In genomic region chr2:206840999-206841398, GRCh38 we compare ENCODE assay signal across 32 cellular contexts.
DNase-seq lines count a peak whose midpoint lies in the region; ATAC-seq, FAIRE-seq and TF ChIP-seq lines count a peak whose summit lies in the region.
"Had no signal": no experiment of that assay in that cellular context is flagged by ENCODE, and none has a peak within 500 bp of the region (broad histone marks: within the 10 kb centered on the region; RNA-seq: fewer than 3 reads in every experiment).

No MANE protein-coding gene starts in this region.

- no peak overlapping the region for H2AFZ ChIP-seq in keratinocyte (ENCODE audit: control insufficient read depth, low read length)
- H2AFZ ChIP-seq: PC-9 had no signal

- H3K27ac ChIP-seq in keratinocyte (ENCODE audit: control insufficient read depth, insufficient read depth, low read length): no peak overlapping the region
- no peak overlapping the region for H3K27ac ChIP-seq in vagina
- H3K27ac ChIP-seq: BLaER1 treated with 17β-estradiol and CSF1 and Interleukin-3, amounts not matched to agents 10 nM and 100 nM; esophagus squamous epithelium; pancreas; PC-9; upper lobe of right lung had no signal

- no peaks in the 10 kb centered on the region for H3K9me3 ChIP-seq in Caco-2
- H3K9me3 ChIP-seq in keratinocyte (ENCODE audit: control insufficient read depth, low read depth, low read length): no peaks in the 10 kb centered on the region
- H3K9me3 ChIP-seq in vagina: no peaks in the 10 kb centered on the region
- H3K9me3 ChIP-seq: esophagus squamous epithelium, pancreas, upper lobe of right lung had no signal

- no TSS peak for BruUV-seq in Caco-2 (replicated peaks; lab: Mats Ljungman, UMichigan)

- peaks cover 9% of the 10 kb centered on the region for H3K27me3 Mint-ChIP-seq in Caco-2 (ENCODE audit: insufficient read depth, unreplicated experiment)
- no peaks in the 10 kb centered on the region for H3K27me3 Mint-ChIP-seq in WTC11 (ENCODE audit: low read depth)
- H3K27me3 Mint-ChIP-seq: activated naive CD4-positive, alpha-beta T cell treated with anti-CD3 and anti-CD28 coated beads, Interleukin-2, amount 50 U/mL, for 24 hours; activated T-helper 17 cell treated with anti-CD3 and anti-CD28 coated beads, Interleukin-2, amount 50 U/mL, for 72 hours had no signal

- no peaks in the 10 kb centered on the region for H3K79me2 ChIP-seq in keratinocyte (ENCODE audit: control insufficient read depth, insufficient read depth, low read length)

- intact Hi-C loops in Caco-2 (cut with micrococcal nuclease; ENCODE audit: unreplicated experiment) (loop anchor here (1.0 kb wide), 1 partner anchor 41 kb away; no protein-coding TSS in a partner anchor), vagina (cut with DNase I) (no loop called here)

- TF ChIP-seq CTCF in Caco-2 (IDR thresholded peaks at IDR 0.05; ENCODE audit: insufficient read depth in 1 of 2, low read depth in 1 of 2, low read length in 1 of 2, severe bottlenecking in 1 of 2, unreplicated experiment in 1 of 2) (peak; percentile 22 to 62), WTC11 (IDR thresholded peaks at IDR 0.05) (no peak), keratinocyte (optimal IDR thresholded peaks at IDR 0.05 in 1 of 3, IDR thresholded peaks at IDR 0.05 in 1 of 3, conservative IDR thresholded peaks at IDR 0.05 in 1 of 3; ENCODE audit: extremely low read depth in 1 of 3, insufficient read depth in 2 of 3, low read length in 3 of 3) (peak; percentile 6 to 10 (median 7)), vagina (IDR thresholded peaks at IDR 0.05) (no peak)

- H3K36me3 Mint-ChIP-seq in Caco-2 (ENCODE audit: insufficient read depth, unreplicated experiment) (no peaks in the 10 kb centered on the region), WTC11 (no peaks in the 10 kb centered on the region)
- H3K36me3 Mint-ChIP-seq: activated naive CD4-positive, alpha-beta T cell treated with anti-CD3 and anti-CD28 coated beads, Interleukin-2, amount 50 U/mL, for 24 hours; brain; immature natural killer cell had no signal

- H3K4me3 ChIP-seq in Caco-2 (ENCODE audit: low read depth, low read length) (no peak overlapping the region), H7 (ENCODE audit: insufficient read depth, low read depth, low read length) (no peak overlapping the region), keratinocyte (ENCODE audit: control insufficient read depth in 2 of 3, extremely low read depth in 1 of 3, insufficient read depth in 2 of 3, low read depth in 1 of 3, low read length in 3 of 3) (no peak overlapping the region), vagina (no peak overlapping the region)
- H3K4me3 ChIP-seq: BLaER1 treated with 17β-estradiol and CSF1 and Interleukin-3, amounts not matched to agents 10 nM and 100 nM; esophagus squamous epithelium; pancreas; PC-9; upper lobe of right lung had no signal

- POLR2A ChIA-PET in Caco-2 (lab: Charles Lee) (no interaction called here), WTC11 (lab: Charles Lee) (no interaction called here)

- FAIRE-seq in keratinocyte (lab: Jason Lieb, UNC) (no peak), GM12891 (lab: Jason Lieb, UNC) (no peak)
- FAIRE-seq: small intestine had no signal

- dilution Hi-C loops in keratinocyte (cut with MboI; ENCODE audit: extremely low pct_ligation_motif_present, low sequenced_read_pairs): no loop called here

- H3K36me3 ChIP-seq in Caco-2 (ENCODE audit: control insufficient read depth, insufficient read depth, low read length): no peaks in the 10 kb centered on the region
- no peaks in the 10 kb centered on the region for H3K36me3 ChIP-seq in H7 (replicated peaks; ENCODE audit: control insufficient read depth, insufficient read depth, low read length)
- no peaks in the 10 kb centered on the region for H3K36me3 ChIP-seq in keratinocyte (ENCODE audit: control insufficient read depth in 2 of 2, extremely low read depth in 1 of 2, insufficient read depth in 2 of 2, low read length in 2 of 2)
- no peaks in the 10 kb centered on the region for H3K36me3 ChIP-seq in vagina
- H3K36me3 ChIP-seq: BLaER1 treated with 17β-estradiol and CSF1 and Interleukin-3, amounts not matched to agents 10 nM and 100 nM; esophagus squamous epithelium; pancreas; upper lobe of right lung had no signal

- H3K27ac Mint-ChIP-seq in Caco-2 (ENCODE audit: unreplicated experiment): no peak overlapping the region
- no peak overlapping the region for H3K27ac Mint-ChIP-seq in WTC11
- H3K27ac Mint-ChIP-seq: activated naive CD4-positive, alpha-beta T cell treated with anti-CD3 and anti-CD28 coated beads, Interleukin-2, amount 50 U/mL, for 24 hours; activated T-helper 17 cell treated with anti-CD3 and anti-CD28 coated beads, Interleukin-2, amount 50 U/mL, for 72 hours; brain; immature natural killer cell; memory B cell had no signal

- H3K9ac ChIP-seq in keratinocyte (ENCODE audit: control insufficient read depth, extremely low read depth, insufficient read depth, low read length): no peak overlapping the region
- H3K9ac ChIP-seq: BLaER1 treated with 17β-estradiol and CSF1 and Interleukin-3, amounts not matched to agents 10 nM and 100 nM had no signal

- H3K9me1 ChIP-seq in keratinocyte (ENCODE audit: control insufficient read depth, extremely low read depth, insufficient read depth, low read length): no peaks in the 10 kb centered on the region

- no peak overlapping the region for H3K4me2 ChIP-seq in keratinocyte (ENCODE audit: control insufficient read depth, extremely low read depth, insufficient read depth, low read depth, low read length)
- H3K4me2 ChIP-seq: BLaER1 treated with 17β-estradiol and CSF1 and Interleukin-3, amounts not matched to agents 10 nM and 100 nM; PC-9 had no signal

- ATAC-seq in WTC11 (peak; percentile 98), HG03175 (IDR thresholded peaks at IDR 0.05; ENCODE audit: unreplicated experiment) (no peak)
- ATAC-seq: activated T-helper 17 cell treated with anti-CD3 and anti-CD28 coated beads, Interleukin-2, amount 50 U/mL, for 72 hours; left colon; pancreas; Right ventricle myocardium inferior; stimulated activated naive CD8-positive, alpha-beta T cell treated with anti-CD3 and anti-CD28 coated beads, Interleukin-15, Interleukin-2, amounts not matched to agents 100 U/mL and 50 U/mL, for 24 hours; upper lobe of right lung had no signal

- H3K4me1 ChIP-seq in Caco-2 (no peaks in the 10 kb centered on the region), keratinocyte (ENCODE audit: control insufficient read depth, extremely low read depth, insufficient read depth, low read length) (no peaks in the 10 kb centered on the region), vagina (no peaks in the 10 kb centered on the region)
- H3K4me1 ChIP-seq: BLaER1 treated with 17β-estradiol and CSF1 and Interleukin-3, amounts not matched to agents 10 nM and 100 nM; esophagus squamous epithelium; pancreas; upper lobe of right lung had no signal

- TF ChIP-seq POLR2A in GM12891 (IDR thresholded peaks at IDR 0.05; ENCODE audit: low read depth, low read length) (no peak), vagina (IDR thresholded peaks at IDR 0.05) (no peak)

- CTCF ChIA-PET in Caco-2 (lab: Charles Lee): interaction anchor here (0.9 to 1.0 kb wide), 3 partner anchors 9 to 41 kb away, joined by 3 to 4 read pairs (median 3); no protein-coding TSS in a partner anchor
- CTCF ChIA-PET in WTC11 (lab: Charles Lee): interaction anchor here (0.6 to 3.5 kb wide), 15 partner anchors 9 to 593 kb away, joined by 3 to 26 read pairs (median 4); no protein-coding TSS in a partner anchor

- H3K4me3 Mint-ChIP-seq in Caco-2 (ENCODE audit: unreplicated experiment) (no peak overlapping the region), WTC11 (no peak overlapping the region)
- H3K4me3 Mint-ChIP-seq: activated naive CD4-positive, alpha-beta T cell treated with anti-CD3 and anti-CD28 coated beads, Interleukin-2, amount 50 U/mL, for 24 hours; activated T-helper 17 cell treated with anti-CD3 and anti-CD28 coated beads, Interleukin-2, amount 50 U/mL, for 72 hours; brain; immature natural killer cell; memory B cell had no signal

- no peaks in the 10 kb centered on the region for H3K27me3 ChIP-seq in Caco-2 (replicated peaks; ENCODE audit: control insufficient read depth, insufficient read depth, low read length)
- no peaks in the 10 kb centered on the region for H3K27me3 ChIP-seq in H7 (ENCODE audit: control insufficient read depth, insufficient read depth, low read length)
- no peaks in the 10 kb centered on the region for H3K27me3 ChIP-seq in keratinocyte (ENCODE audit: control insufficient read depth, extremely low read depth, insufficient read depth, low read length)
- H3K27me3 ChIP-seq in vagina: no peaks in the 10 kb centered on the region
- H3K27me3 ChIP-seq: BLaER1 treated with 17β-estradiol and CSF1 and Interleukin-3, amounts not matched to agents 10 nM and 100 nM; esophagus squamous epithelium; pancreas; upper lobe of right lung had no signal

- no peaks in the 10 kb centered on the region for H3K4me1 Mint-ChIP-seq in Caco-2 (ENCODE audit: low read depth, unreplicated experiment)
- no peaks in the 10 kb centered on the region for H3K4me1 Mint-ChIP-seq in WTC11
- H3K4me1 Mint-ChIP-seq: activated naive CD4-positive, alpha-beta T cell treated with anti-CD3 and anti-CD28 coated beads, Interleukin-2, amount 50 U/mL, for 24 hours; activated T-helper 17 cell treated with anti-CD3 and anti-CD28 coated beads, Interleukin-2, amount 50 U/mL, for 72 hours; immature natural killer cell; memory B cell had no signal

- no peaks in the 10 kb centered on the region for H3K9me3 Mint-ChIP-seq in Caco-2 (ENCODE audit: unreplicated experiment)
- H3K9me3 Mint-ChIP-seq in WTC11: peaks cover 8% of the 10 kb centered on the region
- H3K9me3 Mint-ChIP-seq: activated naive CD4-positive, alpha-beta T cell treated with anti-CD3 and anti-CD28 coated beads, Interleukin-2, amount 50 U/mL, for 24 hours; activated T-helper 17 cell treated with anti-CD3 and anti-CD28 coated beads, Interleukin-2, amount 50 U/mL, for 72 hours; immature natural killer cell had no signal

- H4K20me1 ChIP-seq in keratinocyte (ENCODE audit: control insufficient read depth, extremely low read depth, insufficient read depth, low read length): no peaks in the 10 kb centered on the region
- H4K20me1 ChIP-seq: BLaER1 treated with 17β-estradiol and CSF1 and Interleukin-3, amounts not matched to agents 10 nM and 100 nM had no signal

- DNase-seq in Caco-2 (peak in 1 of 2 experiments; percentile 11), H7 (peak; percentile 30), WTC11 (ENCODE audit: low spot score) (no peak), keratinocyte (ENCODE audit: low read depth, low spot score) (no peak), GM12891 (ENCODE audit: insufficient read length, low spot score) (no peak), vagina (ENCODE audit: extremely low spot score in 2 of 2) (no peak), dedifferentiated amniotic fluid mesenchymal stem cell (ENCODE audit: extremely low spot score) (no peak)
- DNase-seq: activated CD4-positive, alpha-beta T cell treated with anti-CD3 and anti-CD28 coated beads for 4 hours; amniotic stem cell; dermis blood vessel endothelial cell; DMS79 treated with DMSO at 0.1 percent for 48 hours; esophagus squamous epithelium; immature natural killer cell; left colon; NCI-H1092 treated with DMSO at 0.1 percent for 48 hours; NCI-H1694 treated with DMSO at 0.1 percent for 48 hours; NCI-H2171 treated with DMSO at 0.1 percent for 48 hours; NCI-H510A treated with DMSO at 0.1 percent for 48 hours; NK-92 treated with Interleukin-12 subunit alpha and Interleukin-12 subunit beta, amount 100 ng/mL, for 24 hours; pancreas; PC-9; retina; small intestine; stimulated activated naive CD8-positive, alpha-beta T cell treated with anti-CD3 and anti-CD28 coated beads, Interleukin-15, Interleukin-2, amounts not matched to agents 100 U/mL and 50 U/mL, for 24 hours; upper lobe of right lung had no signal

Comparison
In these comparisons a context has a peak if more than half of its experiments do, and no peak if none do; other contexts are left out.
1. CTCF ChIP-seq: peak in Caco-2 (2 of 2) and keratinocyte (3 of 3); none in WTC11 (single experiment) and vagina (0 of 3).